20 cellular contexts compared by ENCODE assay signal in genomic region chr21:45976666-45977335, GRCh38. TPM values are rescaled to one million over a fixed set of nuclear protein-coding genes. Genes with fewer than 3 reads are reported as not detected.
DNase-seq lines count a peak whose midpoint lies in the region; ATAC-seq and TF ChIP-seq lines count a peak whose summit lies in the region.
"Had no signal": no experiment of that assay in that cellular context is flagged by ENCODE, and none has a peak within 500 bp of the region (broad histone marks: within the 10 kb centered on the region; RNA-seq: fewer than 3 reads in every experiment).

No MANE protein-coding gene starts in this region.

- intact Hi-C loops in Right ventricle myocardium superior (cut with DNase I) (no loop called here), Right ventricle myocardium inferior (cut with DNase I) (loop anchor here (10.0 kb wide), 3 partner anchors 248 to 308 kb away; partner anchors contain the start of genes LSS, MCM3AP and YBEY), uterus (cut with DNase I; ENCODE audit: low total_unique reads) (loop anchor here (10.0 kb wide), 1 partner anchor 248 kb away; the partner anchor contains the start of gene LSS)

- H3K36me3 ChIP-seq in muscle layer of colon (ENCODE audit: insufficient read depth, low read length) = no peaks in the 10 kb centered on the region
- H3K36me3 ChIP-seq in uterus = no peaks in the 10 kb centered on the region
- H3K36me3 ChIP-seq: BLaER1, thoracic aorta had no signal

- ATAC-seq in Right ventricle myocardium superior (ENCODE audit: poor library complexity) (no peak), Right ventricle myocardium inferior (no peak), HG03135 (IDR thresholded peaks at IDR 0.05; ENCODE audit: unreplicated experiment) (no peak)
- ATAC-seq: left colon, Panc1 had no signal

- H3K9ac ChIP-seq in muscle layer of colon (ENCODE audit: low read length) = no peak overlapping the region
- H3K9ac ChIP-seq: BLaER1, parathyroid adenoma had no signal

- H3K4me1 ChIP-seq in muscle layer of colon (ENCODE audit: insufficient read depth, low read length) (peaks cover 40% of the 10 kb centered on the region), uterus (peaks cover 5 to 24% of the 10 kb centered on the region in 2 donors)
- H3K4me1 ChIP-seq: parathyroid adenoma had no signal

- no peaks in the 10 kb centered on the region for H3K9me3 Mint-ChIP-seq in endothelial cell (ENCODE audit: unreplicated experiment)

- no peak for TF ChIP-seq POLR2A in uterus (IDR thresholded peaks at IDR 0.05)

- H3K27me3 Mint-ChIP-seq in endothelial cell (ENCODE audit: unreplicated experiment) = peaks cover 3% of the 10 kb centered on the region

- H3K4me3 Mint-ChIP-seq in endothelial cell (ENCODE audit: unreplicated experiment) = no peak overlapping the region

- H3K4me3 ChIP-seq in muscle layer of colon (ENCODE audit: low read depth in 1 of 2, low read length in 2 of 2) = no peak overlapping the region
- no peak overlapping the region for H3K4me3 ChIP-seq in uterus
- H3K4me3 ChIP-seq: BLaER1, skin epidermis, thoracic aorta had no signal

- DNase-seq in Right ventricle myocardium superior (peak; percentile 33), Right ventricle myocardium inferior (ENCODE audit: missing footprints) (no peak), endothelial cell (ENCODE audit: low spot score) (peak; percentile 5), uterus (peak; percentile 36 to 50), NCI-H2227 (lab: John Stamatoyannopoulos, UW; ENCODE audit: unreplicated experiment) (no peak), G401 (ENCODE audit: low spot score) (no peak)
- DNase-seq: activated CD4-positive, alpha-beta T cell treated with anti-CD3 and anti-CD28 coated beads, Interleukin-2, amount 50 U/mL, for 1 hour; activated naive CD4-positive, alpha-beta T cell treated with Interleukin-2 at 50 U/mL for 16 hours; erythroblast; hippocampal formation; Karpas-422; NCI-H748 treated with DMSO at 0.1 percent for 48 hours had no signal

- H3K4me1 Mint-ChIP-seq in endothelial cell (ENCODE audit: unreplicated experiment) = peaks cover 14% of the 10 kb centered on the region

- in situ Hi-C loops in G401 (cut with HindIII; ENCODE audit: low sequenced_read_pairs) = no loop called here

- peak overlapping the region; percentile 63 for H3K27ac ChIP-seq in muscle layer of colon (ENCODE audit: low read depth, low read length)
- peak overlapping the region; percentile 96 to 98 for H3K27ac ChIP-seq in uterus
- H3K27ac ChIP-seq: BLaER1, parathyroid adenoma had no signal

- TF ChIP-seq CTCF in endothelial cell (IDR thresholded peaks at IDR 0.05; ENCODE audit: unreplicated experiment) (no peak), uterus (IDR thresholded peaks at IDR 0.05) (no peak)

- H3K27me3 ChIP-seq in muscle layer of colon (ENCODE audit: control insufficient read depth in 1 of 2, insufficient read depth in 2 of 2, low read length in 2 of 2) (no peaks in the 10 kb centered on the region), uterus (no peaks in the 10 kb centered on the region)

- H3K27ac Mint-ChIP-seq in endothelial cell (ENCODE audit: unreplicated experiment) = no peak overlapping the region

- H3K36me3 Mint-ChIP-seq in endothelial cell (ENCODE audit: low read depth, unreplicated experiment) = no peaks in the 10 kb centered on the region

- H3K9me3 ChIP-seq in muscle layer of colon (ENCODE audit: low read length) (no peaks in the 10 kb centered on the region), uterus (no peaks in the 10 kb centered on the region)
- H3K9me3 ChIP-seq: BLaER1, thoracic aorta had no signal

RNA-seq across cellular contexts. Expression of gene COL6A1, which starts 4.8 kb away (rescaled TPM):
- 173 TPM for total RNA-seq in Right ventricle myocardium superior
- total RNA-seq in Right ventricle myocardium inferior = 228 TPM
- total RNA-seq in endothelial cell (ENCODE audit: unreplicated experiment) = 65.5 TPM
- 1,000 to 10,000 TPM in 1 of 4 donors, 100 to 1,000 TPM in 3; 621 to 1,160 (median 804) TPM for total RNA-seq in uterus
- total RNA-seq in G401 (2014; rRNA removed; shearing (Covaris generic)) = 83.0 and 85.1 TPM in 2 replicates

Comparison
In these comparisons a context has a peak if more than half of its experiments do, and no peak if none do; other contexts are left out.
1. DNase-seq: peak in Right ventricle myocardium superior (single experiment), endothelial cell (single experiment) and uterus (2 of 2); none in Right ventricle myocardium inferior (single experiment), NCI-H2227 (single experiment) and G401 (single experiment).